27 cellular contexts compared by ENCODE assay signal in genomic region chr11:38159038-38159437, GRCh38.
"Had no signal": no experiment of that assay in that cellular context is flagged by ENCODE, and none has a peak within 500 bp of the region (broad histone marks: within the 10 kb centered on the region; RNA-seq: fewer than 3 reads in every experiment).

No MANE protein-coding gene starts in this region.

- H3K4me3 ChIP-seq: stomach, suprapubic skin, testis, thoracic aorta, thyroid gland, tibial artery, tibial nerve, transverse colon, upper lobe of left lung, upper lobe of right lung, uterus, vagina had no signal

- DNase-seq: stimulated activated CD4-positive, alpha-beta T cell treated with anti-CD3 and anti-CD28 coated beads, Interleukin-2, amount 100 ng/mL, for 48 hours; stimulated activated CD4-positive, alpha-beta T cell treated with anti-CD3 and anti-CD28 coated beads, Interleukin-4, amount 100 ng/mL, for 1 hour; stimulated activated CD4-positive, alpha-beta T cell treated with anti-CD3 and anti-CD28 coated beads, Interleukin-4, amount 100 ng/mL, for 24 hours; stimulated activated CD4-positive, alpha-beta T cell treated with anti-CD3 and anti-CD28 coated beads, Interleukin-4, amount 100 ng/mL, for 4 hours; stimulated activated CD8-positive, alpha-beta memory T cell treated with anti-CD3 and anti-CD28 coated beads, Interleukin-4, amount 100 ng/mL, for 48 hours; stimulated activated naive B cell treated with anti-CD40 and anti-IgM and Interleukin-4, amounts not matched to agents 10 μg/mL and 1 μg/mL and 100 μg/mL, for 72 hours; stimulated activated naive CD4-positive, alpha-beta T cell; stimulated activated naive CD4-positive, alpha-beta T cell treated with Interleukin-2 at 50 U/mL for 16 hours; stimulated activated naive CD8-positive, alpha-beta T cell treated with anti-CD3 and anti-CD28 coated beads, Interleukin-15, amount 100 ng/mL, for 72 hours; stimulated activated naive CD8-positive, alpha-beta T cell treated with anti-CD3 and anti-CD28 coated beads, Interleukin-15, Interleukin-2, amounts not matched to agents 100 U/mL and 50 U/mL, for 24 hours; stomach; substantia nigra; testis; thyroid gland; tibial artery; transverse colon; trophoblast cell; upper lobe of left lung; upper lobe of right lung; uterus had no signal

- H3K27ac ChIP-seq: stomach, suprapubic skin, testis, thoracic aorta, thyroid gland, tibial artery, tibial nerve, transverse colon, upper lobe of left lung, upper lobe of right lung, uterus, vagina had no signal

- H3K9me3 ChIP-seq: suprapubic skin, testis, thoracic aorta, thyroid gland, tibial artery, tibial nerve, transverse colon, upper lobe of left lung, upper lobe of right lung, uterus had no signal

- ATAC-seq: stimulated activated effector memory CD8-positive, alpha-beta T cell treated with anti-CD3 and anti-CD28 coated beads, Interleukin-12 subunit alpha, Interleukin-12 subunit beta, amount 100 ng/mL, for 72 hours; stimulated activated memory B cell treated with anti-CD40 and anti-IgM and Interleukin-4, amounts not matched to agents 10 μg/mL and 1 μg/mL and 100 μg/mL, for 72 hours; stimulated activated naive B cell treated with anti-CD40 and anti-IgM and Interleukin-4, amounts not matched to agents 10 μg/mL and 1 μg/mL and 100 μg/mL, for 72 hours; stimulated activated naive CD8-positive, alpha-beta T cell treated with anti-CD3 and anti-CD28 coated beads, Interleukin-15, amount 100 ng/mL, for 72 hours; stimulated activated naive CD8-positive, alpha-beta T cell treated with anti-CD3 and anti-CD28 coated beads, Interleukin-15, Interleukin-2, amounts not matched to agents 100 U/mL and 50 U/mL, for 24 hours; upper lobe of right lung had no signal

- H3K36me3 ChIP-seq: stomach, suprapubic skin, thoracic aorta, thyroid gland, tibial artery, tibial nerve, transverse colon, upper lobe of left lung, upper lobe of right lung, uterus, vagina had no signal

- H3K27me3 ChIP-seq: stomach, suprapubic skin, testis, thyroid gland, tibial artery, tibial nerve, transverse colon, upper lobe of left lung, upper lobe of right lung, uterus, vagina had no signal

- H3K4me1 ChIP-seq: stomach, suprapubic skin, testis, thyroid gland, tibial artery, tibial nerve, transverse colon, upper lobe of left lung, upper lobe of right lung, uterus, vagina had no signal

- FAIRE-seq: urothelium cell line had no signal
